Comparison of ENCODE assay signal across 22 cellular contexts in the genomic region with DNA sequence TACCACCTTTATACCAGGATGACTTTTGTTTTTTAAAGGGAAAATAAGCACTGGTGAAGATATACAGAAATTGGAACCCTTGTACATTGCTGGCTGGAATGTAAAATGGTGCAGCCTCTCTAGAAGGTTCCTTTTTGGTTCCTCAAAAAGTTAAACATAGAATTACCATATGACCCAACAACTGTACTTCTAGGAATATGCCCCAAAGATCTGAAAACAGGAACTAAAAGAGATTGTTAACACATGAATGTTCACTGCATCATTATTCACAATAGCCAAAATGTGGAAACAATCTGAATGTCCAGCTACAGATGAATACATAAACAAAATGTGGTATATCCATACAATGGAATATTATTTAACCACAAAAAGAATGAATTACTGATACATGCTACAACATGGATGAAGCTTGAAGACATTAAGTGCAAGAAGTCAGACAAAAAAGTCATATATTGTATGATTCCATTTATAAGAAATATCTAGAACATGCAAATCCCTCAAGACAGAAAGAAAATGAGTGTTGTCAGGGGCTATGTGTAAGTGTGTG.
"Had no signal": no experiment of that assay in that cellular context is flagged by ENCODE, and none has a peak within 500 bp of the region (broad histone marks: within the 10 kb centered on the region; RNA-seq: fewer than 3 reads in every experiment).

No MANE protein-coding gene starts in this region.

- H3K4me3 ChIP-seq: heart left ventricle, sigmoid colon, smooth muscle cell, testis had no signal

- H3K9me3 ChIP-seq: testis had no signal

- H3K4me1 ChIP-seq: heart left ventricle, sigmoid colon, testis had no signal

- H3K27ac ChIP-seq: epithelial cell of prostate, heart left ventricle, sigmoid colon, testis, VCaP had no signal

- DNase-seq: activated CD4-positive, alpha-beta memory T cell treated with anti-CD3 and anti-CD28 coated beads, Interleukin-2, amount 10 ng/mL, durations not matched to agents 7 days and 5 days; activated CD4-positive, alpha-beta T cell treated with anti-CD3 and anti-CD28 coated beads, Interleukin-2, amount 10 ng/mL, durations not matched to agents 24 days and 14 days; activated effector memory CD4-positive, alpha-beta T cell treated with Interleukin-2 at 50 U/mL for 16 hours; activated naive CD4-positive, alpha-beta T cell treated with anti-CD3 and anti-CD28 coated beads, Interleukin-2, amount 50 U/mL, for 16 hours; activated naive CD8-positive, alpha-beta T cell treated with anti-CD3 and anti-CD28 coated beads, Interleukin-2, amount 50 U/mL, for 24 hours; activated T-cell treated with anti-CD3 and anti-CD28 coated beads, Interleukin-2, amount 50 U/mL, for 72 hours; cortex of kidney; heart left ventricle; midbrain; retina; sigmoid colon; stimulated activated CD4-positive, alpha-beta T cell treated with anti-CD3 and anti-CD28 coated beads, Interleukin-15, amount 100 ng/mL, for 24 hours; stimulated activated CD8-positive, alpha-beta memory T cell treated with anti-CD3 and anti-CD28 coated beads, Interleukin-4, amount 100 ng/mL, for 48 hours; stimulated activated naive CD4-positive, alpha-beta T cell; T1000; testis; trophoblast cell had no signal

- H3K27me3 ChIP-seq: heart left ventricle, sigmoid colon, testis had no signal

- ATAC-seq: activated CD4-positive, CD25-positive, alpha-beta regulatory T cell treated with anti-CD3 and anti-CD28 coated beads, Interleukin-2, amount 50 U/mL, for 24 hours; activated naive CD8-positive, alpha-beta T cell treated with anti-CD3 and anti-CD28 coated beads, Interleukin-2, amount 50 U/mL, for 24 hours; activated T-cell treated with anti-CD3 and anti-CD28 coated beads, Interleukin-2, amount 50 U/mL, for 72 hours; heart left ventricle; natural killer cell treated with Interleukin-12 subunit alpha and Interleukin-12 subunit beta and Interleukin-15 and Interleukin-18, amount 100 ng/mL, for 72 hours had no signal
